In genomic region chr12:120138366-120138765, GRCh38 we compare ENCODE assay signal across 25 cellular contexts.
"Had no signal": no experiment of that assay in that cellular context is flagged by ENCODE, and none has a peak within 500 bp of the region (broad histone marks: within the 10 kb centered on the region; RNA-seq: fewer than 3 reads in every experiment).

No MANE protein-coding gene starts in this region.

- H3K4me3 Mint-ChIP-seq: effector memory CD8-positive, alpha-beta T cell; mesothelial cell of epicardium; naive thymus-derived CD4-positive, alpha-beta T cell; nephron; neural progenitor cell; stimulated activated naive CD8-positive, alpha-beta T cell treated with anti-CD3 and anti-CD28 coated beads, Interleukin-15, amount 100 ng/mL, for 72 hours had no signal

- H3K27ac Mint-ChIP-seq: effector memory CD8-positive, alpha-beta T cell; mesothelial cell of epicardium; nephron; neural progenitor cell; stimulated activated naive CD8-positive, alpha-beta T cell treated with anti-CD3 and anti-CD28 coated beads, Interleukin-15, amount 100 ng/mL, for 72 hours had no signal

- DNase-seq: colonic mucosa; dermis blood vessel endothelial cell; effector memory CD8-positive, alpha-beta T cell; head of caudate nucleus; mesenchymal stem cell; naive thymus-derived CD4-positive, alpha-beta T cell; stimulated activated CD4-positive, alpha-beta T cell treated with anti-CD3 and anti-CD28 coated beads, Interleukin-12 subunit alpha, Interleukin-12 subunit beta, amount 100 ng/mL, for 4 hours; stimulated activated CD4-positive, alpha-beta T cell treated with anti-CD3 and anti-CD28 coated beads, Interleukin-1b, Interleukin-23, amount 100 ng/mL, for 48 hours; stimulated activated CD4-positive, alpha-beta T cell treated with anti-CD3 and anti-CD28 coated beads, Interleukin-4, amount 100 ng/mL, for 1 hour; stimulated activated CD8-positive, alpha-beta memory T cell treated with anti-CD3 and anti-CD28 coated beads, Interleukin-4, amount 100 ng/mL, for 48 hours; stimulated activated naive CD4-positive, alpha-beta T cell; stimulated activated naive CD8-positive, alpha-beta T cell treated with anti-CD3 and anti-CD28 coated beads, Interleukin-15, amount 100 ng/mL, for 72 hours; transverse colon; upper lobe of right lung; uterus had no signal

- ATAC-seq: effector memory CD8-positive, alpha-beta T cell; left lobe of liver; naive thymus-derived CD4-positive, alpha-beta T cell; pancreas; sciatic nerve; stimulated activated naive CD8-positive, alpha-beta T cell treated with anti-CD3 and anti-CD28 coated beads, Interleukin-15, amount 100 ng/mL, for 72 hours; upper lobe of right lung had no signal

- H2AFZ ChIP-seq: neural progenitor cell had no signal

- H3K36me3 ChIP-seq: uterus had no signal

- H3K4me3 ChIP-seq: colonic mucosa, neural progenitor cell, pancreas, prostate gland, right atrium auricular region, smooth muscle cell, suprapubic skin, transverse colon, upper lobe of right lung, uterus had no signal

- H3K9me3 Mint-ChIP-seq: effector memory CD8-positive, alpha-beta T cell; mesothelial cell of epicardium; naive thymus-derived CD4-positive, alpha-beta T cell; nephron; neural progenitor cell; stimulated activated naive CD8-positive, alpha-beta T cell treated with anti-CD3 and anti-CD28 coated beads, Interleukin-15, amount 100 ng/mL, for 72 hours had no signal

- H3K4me1 Mint-ChIP-seq: mesothelial cell of epicardium; naive thymus-derived CD4-positive, alpha-beta T cell; nephron; neural progenitor cell; stimulated activated naive CD8-positive, alpha-beta T cell treated with anti-CD3 and anti-CD28 coated beads, Interleukin-15, amount 100 ng/mL, for 72 hours had no signal

- H3K4me2 ChIP-seq: neural progenitor cell, smooth muscle cell had no signal

- H3K27ac ChIP-seq: colonic mucosa, neural progenitor cell, pancreas, prostate gland, right atrium auricular region, suprapubic skin, transverse colon, upper lobe of right lung, uterus had no signal

- H3K4me1 ChIP-seq: colonic mucosa, neural progenitor cell, pancreas, prostate gland, right atrium auricular region, suprapubic skin, transverse colon, upper lobe of right lung, uterus had no signal

- H3K27me3 Mint-ChIP-seq: effector memory CD8-positive, alpha-beta T cell; naive thymus-derived CD4-positive, alpha-beta T cell; stimulated activated naive CD8-positive, alpha-beta T cell treated with anti-CD3 and anti-CD28 coated beads, Interleukin-15, amount 100 ng/mL, for 72 hours had no signal

- H3K27me3 ChIP-seq: colonic mucosa, neural progenitor cell, pancreas, right atrium auricular region, suprapubic skin, transverse colon, upper lobe of right lung, uterus had no signal
